ENCODE assay signal across 9 cellular contexts in genomic region chr1:80217377-80217986, GRCh38.
DNase-seq lines count a peak whose midpoint lies in the region; ATAC-seq and TF ChIP-seq lines count a peak whose summit lies in the region.
"Had no signal": no experiment of that assay in that cellular context is flagged by ENCODE, and none has a peak within 500 bp of the region (broad histone marks: within the 10 kb centered on the region; RNA-seq: fewer than 3 reads in every experiment).

No MANE protein-coding gene starts in this region.

- no peaks in the 10 kb centered on the region for H3K36me3 Mint-ChIP-seq in effector memory CD8-positive, alpha-beta T cell (ENCODE audit: insufficient read depth)

- TF ChIP-seq CTCF in GM10266 (IDR thresholded peaks at IDR 0.05; ENCODE audit: control insufficient read depth, insufficient read depth, low read depth, missing control alignments) (peak; percentile 47), breast epithelium (IDR thresholded peaks at IDR 0.05) (peak in 2 of 3 donors; percentile 37)

- H3K27me3 Mint-ChIP-seq in effector memory CD8-positive, alpha-beta T cell: no peaks in the 10 kb centered on the region

- no peaks in the 10 kb centered on the region for H3K36me3 ChIP-seq in breast epithelium
- H3K36me3 ChIP-seq: SJSA1 had no signal

- H3K4me3 ChIP-seq in breast epithelium: no peak overlapping the region
- H3K4me3 ChIP-seq: SJSA1 had no signal

- no peak for ATAC-seq in effector memory CD8-positive, alpha-beta T cell (replicated peaks)
- no peak for ATAC-seq in HG02884 (IDR thresholded peaks at IDR 0.05; ENCODE audit: unreplicated experiment)
- no peak for ATAC-seq in HG02970 (IDR thresholded peaks at IDR 0.05; ENCODE audit: low FRiP score, unreplicated experiment)

- no peak overlapping the region for H3K27ac Mint-ChIP-seq in effector memory CD8-positive, alpha-beta T cell

- intact Hi-C loops in breast epithelium (cut with DNase I; ENCODE audit: low total_unique reads): no loop called here

- peaks cover 6 to 8% of the 10 kb centered on the region in 2 donors for H3K9me3 Mint-ChIP-seq in effector memory CD8-positive, alpha-beta T cell

- no peak overlapping the region for H3K4me3 Mint-ChIP-seq in effector memory CD8-positive, alpha-beta T cell

- H3K4me1 Mint-ChIP-seq in effector memory CD8-positive, alpha-beta T cell (ENCODE audit: low read depth in 2 of 2): no peaks in the 10 kb centered on the region

- no peaks in the 10 kb centered on the region for H3K27me3 ChIP-seq in breast epithelium
- H3K27me3 ChIP-seq: SJSA1 had no signal

- H3K4me1 ChIP-seq in breast epithelium: no peaks in the 10 kb centered on the region
- H3K4me1 ChIP-seq: SJSA1 had no signal

- DNase-seq in GM10266 (ENCODE audit: extremely low spot score) (no peak), NCI-H2081 (lab: John Stamatoyannopoulos, UW) (peak; percentile 12 to 80), breast epithelium (ENCODE audit: low spot score in 2 of 2) (no peak), lung microvascular endothelial cell (ENCODE audit: low read depth in 2 of 2) (peak; percentile 28 to 38), HuH-7.5 (ENCODE audit: low spot score) (no peak)
- DNase-seq in effector memory CD8-positive, alpha-beta T cell: no peak

- H3K27ac ChIP-seq in breast epithelium: peak overlapping the region; percentile 16 to 35
- H3K27ac ChIP-seq: SJSA1 had no signal

- TF ChIP-seq POLR2A in breast epithelium (IDR thresholded peaks at IDR 0.05): no peak

- H3K9me3 ChIP-seq in breast epithelium: no peaks in the 10 kb centered on the region
- H3K9me3 ChIP-seq: SJSA1 had no signal

Comparison
In these comparisons a context has a peak if more than half of its experiments do, and no peak if none do; other contexts are left out.
1. DNase-seq: peak in NCI-H2081 (2 of 2) and lung microvascular endothelial cell (2 of 2); none in GM10266 (single experiment), breast epithelium (0 of 2), effector memory CD8-positive, alpha-beta T cell (0 of 3) and HuH-7.5 (single experiment).